In genomic region chr10:4434536-4435071, GRCh38 we compare ENCODE assay signal across 21 cellular contexts.
DNase-seq lines count a peak whose midpoint lies in the region; ATAC-seq, FAIRE-seq and TF ChIP-seq lines count a peak whose summit lies in the region.
"Had no signal": no experiment of that assay in that cellular context is flagged by ENCODE, and none has a peak within 500 bp of the region (broad histone marks: within the 10 kb centered on the region; RNA-seq: fewer than 3 reads in every experiment).

No MANE protein-coding gene starts in this region.

- no peak overlapping the region for H3K4me3 Mint-ChIP-seq in nephron
- no peak overlapping the region for H3K4me3 Mint-ChIP-seq in activated CD8-positive, alpha-beta T cell treated with anti-CD3 and anti-CD28 coated beads, Interleukin-2, amount 10 ng/mL, durations not matched to agents 7 days and 5 days
- H3K4me3 Mint-ChIP-seq: CD4-positive, CD25-positive, alpha-beta regulatory T cell; CD8-positive, alpha-beta memory T cell; IgD-negative memory B cell had no signal

- CTCF ChIA-PET in activated CD8-positive, alpha-beta T cell treated with anti-CD3 and anti-CD28 coated beads, Interleukin-2, amount 10 ng/mL, durations not matched to agents 7 days and 5 days (lab: Charles Lee): no interaction called here

- TF ChIP-seq CTCF in nephron (IDR thresholded peaks at IDR 0.05; ENCODE audit: unreplicated experiment in 3 of 3): no peak

- H3K27me3 Mint-ChIP-seq in nephron (ENCODE audit: low read depth): no peaks in the 10 kb centered on the region
- peaks cover 2% of the 10 kb centered on the region for H3K27me3 Mint-ChIP-seq in activated CD8-positive, alpha-beta T cell treated with anti-CD3 and anti-CD28 coated beads, Interleukin-2, amount 10 ng/mL, durations not matched to agents 7 days and 5 days (ENCODE audit: low read depth)
- H3K27me3 Mint-ChIP-seq: CD4-positive, CD25-positive, alpha-beta regulatory T cell had no signal

- H3K9me3 Mint-ChIP-seq in nephron: no peaks in the 10 kb centered on the region
- H3K9me3 Mint-ChIP-seq in activated CD8-positive, alpha-beta T cell treated with anti-CD3 and anti-CD28 coated beads, Interleukin-2, amount 10 ng/mL, durations not matched to agents 7 days and 5 days (ENCODE audit: insufficient read depth): no peaks in the 10 kb centered on the region
- H3K9me3 Mint-ChIP-seq: CD8-positive, alpha-beta memory T cell; IgD-negative memory B cell had no signal

- POLR2A ChIA-PET in activated CD8-positive, alpha-beta T cell treated with anti-CD3 and anti-CD28 coated beads, Interleukin-2, amount 10 ng/mL, durations not matched to agents 7 days and 5 days (lab: Charles Lee): no interaction called here

- DNase-seq in fibroblast of peridontal ligament (ENCODE audit: extremely low read depth) (peak; percentile 22), NCI-H128 (lab: John Stamatoyannopoulos, UW; ENCODE audit: unreplicated experiment) (no peak)
- DNase-seq in activated CD4-positive, CD25-positive, alpha-beta regulatory T cell (lab: John Stamatoyannopoulos, UW): no peak
- DNase-seq in activated CD8-positive, alpha-beta T cell treated with anti-CD3 and anti-CD28 coated beads, Interleukin-2, amount 10 ng/mL, durations not matched to agents 7 days and 5 days: no peak
- no peak for DNase-seq in activated CD4-positive, CD25-positive, alpha-beta regulatory T cell treated with anti-CD3 and anti-CD28 coated beads, Interleukin-2, amount 50 U/mL, for 72 hours
- DNase-seq: BE2C; C1 segment of cervical spinal cord; CD4-positive, CD25-positive, alpha-beta regulatory T cell; CD8-positive, alpha-beta memory T cell; COR-L47; DMS 273 treated with DMSO at 0.1 percent for 48 hours; DMS53; DND-41; EL; GM23248 had no signal

- H3K4me1 Mint-ChIP-seq in nephron: peaks cover 34% of the 10 kb centered on the region
- H3K4me1 Mint-ChIP-seq in activated CD8-positive, alpha-beta T cell treated with anti-CD3 and anti-CD28 coated beads, Interleukin-2, amount 10 ng/mL, durations not matched to agents 7 days and 5 days (ENCODE audit: low read depth): no peaks in the 10 kb centered on the region
- H3K4me1 Mint-ChIP-seq: CD4-positive, CD25-positive, alpha-beta regulatory T cell; CD8-positive, alpha-beta memory T cell; IgD-negative memory B cell had no signal

- no peak for ATAC-seq in activated CD8-positive, alpha-beta T cell treated with anti-CD3 and anti-CD28 coated beads, Interleukin-2, amount 10 ng/mL, durations not matched to agents 7 days and 5 days

- H3K36me3 Mint-ChIP-seq in nephron (ENCODE audit: low read depth): no peaks in the 10 kb centered on the region
- no peaks in the 10 kb centered on the region for H3K36me3 Mint-ChIP-seq in activated CD8-positive, alpha-beta T cell treated with anti-CD3 and anti-CD28 coated beads, Interleukin-2, amount 10 ng/mL, durations not matched to agents 7 days and 5 days (ENCODE audit: low read depth)
- H3K36me3 Mint-ChIP-seq: CD4-positive, CD25-positive, alpha-beta regulatory T cell; CD8-positive, alpha-beta memory T cell; IgD-negative memory B cell had no signal

- peak overlapping the region; percentile 70 to 84 (median 80) for H3K27ac Mint-ChIP-seq in nephron
- H3K27ac Mint-ChIP-seq in activated CD8-positive, alpha-beta T cell treated with anti-CD3 and anti-CD28 coated beads, Interleukin-2, amount 10 ng/mL, durations not matched to agents 7 days and 5 days: no peak overlapping the region
- H3K27ac Mint-ChIP-seq: IgD-negative memory B cell had no signal

- peak; percentile 71 for FAIRE-seq in TTC549 (lab: Jason Lieb, UNC)
- FAIRE-seq: G401.6, GM12891, HTR-8/SVneo had no signal
